8 cellular contexts compared by ENCODE assay signal in genomic region chr4:3766791-3767561, GRCh38. TPM values are rescaled to one million over a fixed set of nuclear protein-coding genes. Genes with fewer than 3 reads are reported as not detected.
DNase-seq lines count a peak whose midpoint lies in the region; ATAC-seq and TF ChIP-seq lines count a peak whose summit lies in the region.

No MANE protein-coding gene starts in this region.

- H3K27me3 ChIP-seq in esophagus muscularis mucosa = peaks cover 0 to 77% (median 22%) of the 10 kb centered on the region in 4 donors
- H3K27me3 ChIP-seq in psoas muscle (ENCODE audit: insufficient read depth in 3 of 3, low read length in 2 of 3) = peaks cover 0 to 70% (median 20%) of the 10 kb centered on the region in 3 donors

- no peak for TF ChIP-seq CTCF in esophagus muscularis mucosa (IDR thresholded peaks at IDR 0.05)
- TF ChIP-seq CTCF in psoas muscle (IDR thresholded peaks at IDR 0.05) = no peak
- no peak for TF ChIP-seq CTCF in GM10266 (IDR thresholded peaks at IDR 0.05; ENCODE audit: control insufficient read depth, insufficient read depth, low read depth, missing control alignments)

- H3K27ac Mint-ChIP-seq in stimulated activated memory B cell treated with anti-CD40 and anti-IgM and Interleukin-4, amounts not matched to agents 10 μg/mL and 1 μg/mL and 100 μg/mL, for 72 hours = no peak overlapping the region

- DNase-seq in DMS114 treated with DMSO at 0.1 percent for 48 hours (lab: John Stamatoyannopoulos, UW; ENCODE audit: unreplicated experiment) (peak; percentile 5), NCI-H510A treated with DMSO at 0.1 percent for 48 hours (lab: John Stamatoyannopoulos, UW) (peak; percentile 22), esophagus muscularis mucosa (ENCODE audit: extremely low spot score) (no peak), psoas muscle (no peak), GM10266 (ENCODE audit: extremely low spot score) (no peak)

- H3K36me3 Mint-ChIP-seq in stimulated activated memory B cell treated with anti-CD40 and anti-IgM and Interleukin-4, amounts not matched to agents 10 μg/mL and 1 μg/mL and 100 μg/mL, for 72 hours = no peaks in the 10 kb centered on the region

- H3K4me1 Mint-ChIP-seq in stimulated activated memory B cell treated with anti-CD40 and anti-IgM and Interleukin-4, amounts not matched to agents 10 μg/mL and 1 μg/mL and 100 μg/mL, for 72 hours = no peaks in the 10 kb centered on the region

- intact Hi-C loops in esophagus muscularis mucosa (cut with DNase I) (no loop called here), psoas muscle (cut with DNase I) (loop anchor here (10.0 kb wide), 2 partner anchors 118 to 178 kb away; no protein-coding TSS in a partner anchor)

- TF ChIP-seq EP300 in esophagus muscularis mucosa (IDR thresholded peaks at IDR 0.05) = no peak

- peaks cover 71% of the 10 kb centered on the region for H3K27me3 Mint-ChIP-seq in stimulated activated memory B cell treated with anti-CD40 and anti-IgM and Interleukin-4, amounts not matched to agents 10 μg/mL and 1 μg/mL and 100 μg/mL, for 72 hours

- H3K36me3 ChIP-seq in esophagus muscularis mucosa (no peaks in the 10 kb centered on the region), psoas muscle (ENCODE audit: insufficient read depth in 1 of 2, low read depth in 1 of 2) (no peaks in the 10 kb centered on the region)

- H3K4me1 ChIP-seq in esophagus muscularis mucosa (peaks cover 0 to 23% (median 16%) of the 10 kb centered on the region in 4 donors), psoas muscle (no peaks in the 10 kb centered on the region)

- H3K9me3 Mint-ChIP-seq in stimulated activated memory B cell treated with anti-CD40 and anti-IgM and Interleukin-4, amounts not matched to agents 10 μg/mL and 1 μg/mL and 100 μg/mL, for 72 hours = no peaks in the 10 kb centered on the region

- H3K4me3 ChIP-seq in esophagus muscularis mucosa (peak overlapping the region; percentile 42 to 56 (median 46)), psoas muscle (peak overlapping the region; percentile 52)

- no peak for TF ChIP-seq POLR2A in esophagus muscularis mucosa (IDR thresholded peaks at IDR 0.05; ENCODE audit: low read depth)

- no peak for ATAC-seq in psoas muscle
- no peak for ATAC-seq in stimulated activated memory B cell treated with anti-CD40 and anti-IgM and Interleukin-4, amounts not matched to agents 10 μg/mL and 1 μg/mL and 100 μg/mL, for 72 hours
- ATAC-seq in GM21786 (IDR thresholded peaks at IDR 0.05; ENCODE audit: unreplicated experiment) = no peak
- no peak for ATAC-seq in HG03521 (IDR thresholded peaks at IDR 0.05; ENCODE audit: unreplicated experiment)

- 8% methylated on average over 47 of the region's 106 CpGs for WGBS in esophagus muscularis mucosa
- 5 to 7% (median 6%) methylated on average over 82 to 106 of the region's 106 CpGs for WGBS in psoas muscle, 3 donors

- no peak overlapping the region for H3K4me3 Mint-ChIP-seq in stimulated activated memory B cell treated with anti-CD40 and anti-IgM and Interleukin-4, amounts not matched to agents 10 μg/mL and 1 μg/mL and 100 μg/mL, for 72 hours

- H3K27ac ChIP-seq in esophagus muscularis mucosa (replicated peaks in 1 of 4) (peak overlapping the region in 1 of 4 donors; percentile 62), psoas muscle (no peak overlapping the region)

- H3K9me3 ChIP-seq in esophagus muscularis mucosa (no peaks in the 10 kb centered on the region), psoas muscle (no peaks in the 10 kb centered on the region)

RNA-seq across cellular contexts. Expression of gene ADRA2C, which starts 0.8 kb away (rescaled TPM):
- total RNA-seq in esophagus muscularis mucosa (10 to 100 TPM in 1 of 4 donors, 1 to 10 TPM in 3; 2.9 to 10.3 (median 8.4) TPM), psoas muscle (1 to 10 TPM; 3.5 to 5.0 (median 4.4) TPM)
- polyA plus RNA-seq in psoas muscle = 1 to 10 TPM; 1.8 to 3.8 (median 2.0) TPM

Comparison
In these comparisons a context has a peak if more than half of its experiments do, and no peak if none do; other contexts are left out.
1. DNase-seq: peak in DMS114 treated with DMSO at 0.1 percent for 48 hours (single experiment) and NCI-H510A treated with DMSO at 0.1 percent for 48 hours (single experiment); none in esophagus muscularis mucosa (single experiment), psoas muscle (0 of 2) and GM10266 (single experiment).